ENCODE assay signal across 10 cellular contexts in the genomic region with DNA sequence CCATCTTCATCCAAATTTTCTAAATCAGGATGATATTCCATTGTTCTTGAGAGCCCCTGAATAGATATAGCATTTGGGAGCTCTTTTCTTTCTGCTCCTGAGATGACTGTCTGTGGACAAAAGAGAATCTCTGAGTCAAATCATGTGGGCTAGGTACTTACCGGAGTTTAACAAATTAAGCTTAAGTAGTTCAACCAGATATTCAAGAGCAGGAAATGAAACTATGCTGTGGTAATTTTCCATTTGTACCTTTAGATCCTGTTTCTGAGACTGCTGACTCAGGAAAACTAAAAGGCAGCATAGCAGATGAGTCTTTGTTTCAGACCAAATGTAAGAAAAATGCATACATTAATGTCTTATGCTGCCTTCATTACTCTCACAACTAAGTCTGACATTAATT. TPM values are rescaled to one million over a fixed set of nuclear protein-coding genes. Genes with fewer than 3 reads are reported as not detected.
DNase-seq lines count a peak whose midpoint lies in the region; ATAC-seq and TF ChIP-seq lines count a peak whose summit lies in the region.
"Had no signal": no experiment of that assay in that cellular context is flagged by ENCODE, and none has a peak within 500 bp of the region (broad histone marks: within the 10 kb centered on the region; RNA-seq: fewer than 3 reads in every experiment).

A gene (minus strand): TSS at position 158 of the 400 bp plus-strand sequence. CDS start 117 bp downstream, at position 41.

- H3K9me3 Mint-ChIP-seq in activated CD4-positive, alpha-beta T cell treated with anti-CD3 and anti-CD28 coated beads for 36 hours (ENCODE audit: low read depth): no peaks in the 10 kb centered on the region
- H3K9me3 Mint-ChIP-seq in activated CD4-positive, alpha-beta T cell treated with anti-CD3 and anti-CD28 coated beads, Interleukin-2, amount 10 ng/mL, durations not matched to agents 7 days and 5 days: no peaks in the 10 kb centered on the region
- H3K9me3 Mint-ChIP-seq in HFFc6: no peaks in the 10 kb centered on the region
- H3K9me3 Mint-ChIP-seq: T-cell had no signal

- no peak for TF ChIP-seq CTCF in adrenal gland (IDR thresholded peaks at IDR 0.05)
- no peak for TF ChIP-seq CTCF in spleen (IDR thresholded peaks at IDR 0.05 in 8 of 11, conservative IDR thresholded peaks at IDR 0.05 in 3 of 11)
- no peak for TF ChIP-seq CTCF in HFFc6 (IDR thresholded peaks at IDR 0.05)

- CTCF ChIA-PET in activated CD4-positive, alpha-beta T cell treated with anti-CD3 and anti-CD28 coated beads for 36 hours (lab: Charles Lee): interaction anchor here (1.1 to 3.5 kb wide), 5 partner anchors 10 to 100 kb away, joined by 3 to 17 read pairs (median 3); no protein-coding TSS in a partner anchor
- CTCF ChIA-PET in activated CD4-positive, alpha-beta T cell treated with anti-CD3 and anti-CD28 coated beads, Interleukin-2, amount 10 ng/mL, durations not matched to agents 7 days and 5 days (lab: Charles Lee): interaction anchor here (0.5 to 1.3 kb wide), 4 partner anchors 10 to 399 kb away, joined by 3 to 4 read pairs (median 4); no protein-coding TSS in a partner anchor

- no peak for DNase-seq in activated CD4-positive, alpha-beta T cell treated with anti-CD3 and anti-CD28 coated beads for 36 hours
- no peak for DNase-seq in activated CD4-positive, alpha-beta T cell treated with anti-CD3 and anti-CD28 coated beads, Interleukin-2, amount 10 ng/mL, durations not matched to agents 7 days and 5 days
- DNase-seq in adrenal gland (no peak), spleen (no peak), HFFc6 (no peak), NCI-H1105 treated with DMSO at 0.1 percent for 48 hours (lab: John Stamatoyannopoulos, UW) (no peak)
- DNase-seq in stimulated activated naive CD4-positive, alpha-beta T cell (lab: John Stamatoyannopoulos, UW): no peak
- DNase-seq: T-cell had no signal

- H3K27ac ChIP-seq in adrenal gland (peak within 1 kb of the TSS in 4 of 5 donors; percentile 2 to 86 (median 58)), spleen (peak within 1 kb of the TSS; percentile 55 to 93 (median 86))

- no peaks in the 10 kb centered on the region for H3K27me3 ChIP-seq in adrenal gland
- peaks cover 0 to 45% (median 0%) of the 10 kb centered on the region in 7 donors for H3K27me3 ChIP-seq in spleen (replicated peaks in 1 of 7)

- H3K27ac Mint-ChIP-seq in activated CD4-positive, alpha-beta T cell treated with anti-CD3 and anti-CD28 coated beads for 36 hours: no peak within 1 kb of the TSS
- no peak within 1 kb of the TSS for H3K27ac Mint-ChIP-seq in activated CD4-positive, alpha-beta T cell treated with anti-CD3 and anti-CD28 coated beads, Interleukin-2, amount 10 ng/mL, durations not matched to agents 7 days and 5 days
- no peak within 1 kb of the TSS for H3K27ac Mint-ChIP-seq in HFFc6
- H3K27ac Mint-ChIP-seq: T-cell had no signal

- H3K36me3 Mint-ChIP-seq in activated CD4-positive, alpha-beta T cell treated with anti-CD3 and anti-CD28 coated beads for 36 hours (ENCODE audit: low read depth): no peaks in the 10 kb centered on the region
- H3K36me3 Mint-ChIP-seq in activated CD4-positive, alpha-beta T cell treated with anti-CD3 and anti-CD28 coated beads, Interleukin-2, amount 10 ng/mL, durations not matched to agents 7 days and 5 days (ENCODE audit: low read depth): no peaks in the 10 kb centered on the region
- H3K36me3 Mint-ChIP-seq in HFFc6 (ENCODE audit: low read depth): no peaks in the 10 kb centered on the region
- H3K36me3 Mint-ChIP-seq: T-cell had no signal

- H3K36me3 ChIP-seq in adrenal gland (replicated peaks in 1 of 2): no peaks in the 10 kb centered on the region
- peaks cover 0 to 17% (median 0%) of the 10 kb centered on the region in 6 donors for H3K36me3 ChIP-seq in spleen

- peaks cover 8% of the 10 kb centered on the region for H3K27me3 Mint-ChIP-seq in activated CD4-positive, alpha-beta T cell treated with anti-CD3 and anti-CD28 coated beads for 36 hours
- peaks cover 23% of the 10 kb centered on the region for H3K27me3 Mint-ChIP-seq in activated CD4-positive, alpha-beta T cell treated with anti-CD3 and anti-CD28 coated beads, Interleukin-2, amount 10 ng/mL, durations not matched to agents 7 days and 5 days
- peaks cover 1% of the 10 kb centered on the region; the same call in 1 of the 2 replicates for H3K27me3 Mint-ChIP-seq in HFFc6 (ENCODE audit: insufficient read depth)

- H3K4me1 ChIP-seq in adrenal gland (replicated peaks in 1 of 2) (no peaks in the 10 kb centered on the region), spleen (peaks cover 0 to 42% (median 18%) of the 10 kb centered on the region in 6 donors)

- TF ChIP-seq POLR2A in adrenal gland (IDR thresholded peaks at IDR 0.05) (peak in 1 of 2 donors; percentile 35), spleen (IDR thresholded peaks at IDR 0.05) (no peak)

- no peaks in the 10 kb centered on the region for H3K9me3 ChIP-seq in adrenal gland (replicated peaks in 1 of 3)
- H3K9me3 ChIP-seq in spleen: no peaks in the 10 kb centered on the region

- 54 to 65% (median 59%) methylated on average over 1 of the region's 1 CpG for WGBS in adrenal gland, 4 donors
- WGBS in spleen, 5 donors: 3 to 21% (median 5%) methylated on average over 1 of the region's 1 CpG

- peaks cover 8% of the 10 kb centered on the region for H3K4me1 Mint-ChIP-seq in activated CD4-positive, alpha-beta T cell treated with anti-CD3 and anti-CD28 coated beads for 36 hours
- peaks cover 6% of the 10 kb centered on the region for H3K4me1 Mint-ChIP-seq in activated CD4-positive, alpha-beta T cell treated with anti-CD3 and anti-CD28 coated beads, Interleukin-2, amount 10 ng/mL, durations not matched to agents 7 days and 5 days
- peaks cover 20% of the 10 kb centered on the region for H3K4me1 Mint-ChIP-seq in HFFc6 (ENCODE audit: low read depth)

- H3K4me3 Mint-ChIP-seq in activated CD4-positive, alpha-beta T cell treated with anti-CD3 and anti-CD28 coated beads for 36 hours: no peak within 1 kb of the TSS
- no peak within 1 kb of the TSS for H3K4me3 Mint-ChIP-seq in activated CD4-positive, alpha-beta T cell treated with anti-CD3 and anti-CD28 coated beads, Interleukin-2, amount 10 ng/mL, durations not matched to agents 7 days and 5 days
- H3K4me3 Mint-ChIP-seq in HFFc6: no peak within 1 kb of the TSS
- H3K4me3 Mint-ChIP-seq: T-cell had no signal

- intact Hi-C loops in activated CD4-positive, alpha-beta T cell treated with anti-CD3 and anti-CD28 coated beads for 36 hours (cut with DNase I, micrococcal nuclease): no loop called here
- intact Hi-C loops in adrenal gland (cut with DNase I) (loop anchor here in 1 of 2 donors (10.0 kb wide), 2 partner anchors 95 to 385 kb away; a partner anchor contains a TSS), spleen (cut with DNase I; ENCODE audit: low total_unique reads) (no loop called here)

- peak within 1 kb of the TSS in 1 of 4 donors; percentile 39 for H3K4me3 ChIP-seq in adrenal gland
- peak within 1 kb of the TSS in 6 of 8 donors; percentile 1 to 64 (median 30) for H3K4me3 ChIP-seq in spleen

- POLR2A ChIA-PET in activated CD4-positive, alpha-beta T cell treated with anti-CD3 and anti-CD28 coated beads for 36 hours (lab: Charles Lee): no interaction called here
- POLR2A ChIA-PET in activated CD4-positive, alpha-beta T cell treated with anti-CD3 and anti-CD28 coated beads, Interleukin-2, amount 10 ng/mL, durations not matched to agents 7 days and 5 days (lab: Charles Lee): no interaction called here

- ATAC-seq in activated CD4-positive, alpha-beta T cell treated with anti-CD3 and anti-CD28 coated beads for 36 hours: peak; percentile 83
- peak; percentile 83 for ATAC-seq in HG03159 (IDR thresholded peaks at IDR 0.05; ENCODE audit: unreplicated experiment)

RNA-seq across cellular contexts. Expression of the gene that starts here (rescaled TPM):
- total RNA-seq in activated CD4-positive, alpha-beta T cell treated with anti-CD3 and anti-CD28 coated beads for 36 hours: not detected
- not detected for total RNA-seq in activated CD4-positive, alpha-beta T cell treated with anti-CD3 and anti-CD28 coated beads, Interleukin-2, amount 10 ng/mL, durations not matched to agents 7 days and 5 days
- total RNA-seq in adrenal gland (10 to 100 TPM in 4 of 8 donors, 1 to 10 TPM in 4; 5.2 to 23.6 (median 10.5) TPM), spleen (100 to 1,000 TPM in 1 of 7 donors, 10 to 100 TPM in 6; 37.4 to 111 (median 51.8) TPM)
- polyA plus RNA-seq in adrenal gland (1 to 10 TPM; 3.8 to 4.9 (median 3.9) TPM), spleen (10 to 100 TPM in 2 of 3 donors, 1 to 10 TPM in 1; 7.7 to 20.4 (median 11.7) TPM)
- total RNA-seq in HFFc6 (2021; fragmentation: NEBNext Ultra II Directional; extraction: Animal tissue kit (Norgen Biotek cat#: 25700)): not detected
- polyA plus RNA-seq: AG04450 had no signal

Comparison
In these comparisons a context has a peak if more than half of its experiments do, and no peak if none do; other contexts are left out.
1. RNA of the gene that starts here (total RNA-seq): 37.4 to 111 TPM in spleen and 5.2 to 23.6 TPM in adrenal gland; not detected in HFFc6, not detected in activated CD4-positive, alpha-beta T cell treated with anti-CD3 and anti-CD28 coated beads for 36 hours and not detected in activated CD4-positive, alpha-beta T cell treated with anti-CD3 and anti-CD28 coated beads, Interleukin-2, amount 10 ng/mL, durations not matched to agents 7 days and 5 days; every median in the first group is over 4 times any median in the second.
2. Peak in ATAC-seq in activated CD4-positive, alpha-beta T cell treated with anti-CD3 and anti-CD28 coated beads for 36 hours; RNA of the gene not detected or under 1 TPM.